Comparison of ENCODE assay signal across 30 cellular contexts in the genomic region with DNA sequence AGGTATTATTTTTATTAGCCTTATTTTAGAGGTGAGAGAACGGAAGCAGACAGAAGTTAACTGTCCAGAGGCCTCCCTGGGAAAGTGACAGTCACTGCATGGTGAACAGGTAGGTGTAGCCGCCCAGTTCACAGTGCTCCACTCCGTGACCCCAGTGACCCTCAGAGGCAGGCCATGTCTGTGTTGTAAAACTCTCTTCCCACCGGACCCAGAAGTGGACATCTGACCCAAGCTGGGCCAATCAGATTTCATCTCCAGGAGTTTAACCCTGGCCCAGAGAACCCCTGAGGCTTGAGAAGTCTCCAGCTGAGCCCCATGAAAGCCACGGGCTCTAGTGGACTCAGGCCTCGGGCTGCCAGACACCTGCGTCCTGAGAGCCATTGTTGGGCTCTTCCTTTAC.
"Had no signal": no experiment of that assay in that cellular context is flagged by ENCODE, and none has a peak within 500 bp of the region (broad histone marks: within the 10 kb centered on the region; RNA-seq: fewer than 3 reads in every experiment).

No MANE protein-coding gene starts in this region.

- H3K9me3 ChIP-seq: adrenal gland, body of pancreas, breast epithelium, colonic mucosa had no signal

- H3K4me3 Mint-ChIP-seq: activated B cell treated with CpG ODN at 0.5 μM for 24 hours; activated CD8-positive, alpha-beta T cell treated with anti-CD3 and anti-CD28 coated beads for 36 hours; activated naive CD4-positive, alpha-beta T cell treated with anti-CD3 and anti-CD28 coated beads for 36 hours; activated naive CD4-positive, alpha-beta T cell treated with anti-CD3 and anti-CD28 coated beads, Interleukin-2, amount 50 U/mL, for 24 hours; activated naive CD8-positive, alpha-beta T cell treated with anti-CD3 and anti-CD28 coated beads for 36 hours; activated naive CD8-positive, alpha-beta T cell treated with anti-CD3 and anti-CD28 coated beads, Interleukin-2, amount 50 U/mL, for 24 hours; activated T-cell treated with anti-CD3 and anti-CD28 coated beads, Interleukin-2, amount 50 U/mL, for 4 hours; activated T-helper 17 cell treated with anti-CD3 and anti-CD28 coated beads, Interleukin-2, amount 50 U/mL, for 72 hours; endodermal cell had no signal

- H3K27me3 ChIP-seq: adrenal gland, body of pancreas, breast epithelium, cardiac muscle cell, colonic mucosa had no signal

- H3K27ac ChIP-seq: adrenal gland, body of pancreas, breast epithelium, cardiac muscle cell, colonic mucosa had no signal

- ATAC-seq: activated CD4-positive, CD25-positive, alpha-beta regulatory T cell treated with anti-CD3 and anti-CD28 coated beads, Interleukin-2, amount 50 U/mL, for 24 hours; activated CD8-positive, alpha-beta T cell treated with anti-CD3 and anti-CD28 coated beads for 36 hours; activated naive CD8-positive, alpha-beta T cell treated with anti-CD3 and anti-CD28 coated beads, Interleukin-2, amount 50 U/mL, for 24 hours; activated T-cell treated with anti-CD3 and anti-CD28 coated beads, Interleukin-2, amount 50 U/mL, for 4 hours; activated T-helper 17 cell treated with anti-CD3 and anti-CD28 coated beads, Interleukin-2, amount 50 U/mL, for 72 hours; body of pancreas; esophagus mucosa had no signal

- H3K36me3 Mint-ChIP-seq: activated naive CD4-positive, alpha-beta T cell treated with anti-CD3 and anti-CD28 coated beads, Interleukin-2, amount 50 U/mL, for 24 hours; activated naive CD8-positive, alpha-beta T cell treated with anti-CD3 and anti-CD28 coated beads for 36 hours had no signal

- H3K27ac Mint-ChIP-seq: activated B cell treated with CpG ODN at 0.5 μM for 24 hours; activated CD8-positive, alpha-beta T cell treated with anti-CD3 and anti-CD28 coated beads for 36 hours; activated naive CD4-positive, alpha-beta T cell treated with anti-CD3 and anti-CD28 coated beads for 36 hours; activated naive CD4-positive, alpha-beta T cell treated with anti-CD3 and anti-CD28 coated beads, Interleukin-2, amount 50 U/mL, for 24 hours; activated naive CD8-positive, alpha-beta T cell treated with anti-CD3 and anti-CD28 coated beads for 36 hours; activated naive CD8-positive, alpha-beta T cell treated with anti-CD3 and anti-CD28 coated beads, Interleukin-2, amount 50 U/mL, for 24 hours; activated T-helper 17 cell treated with anti-CD3 and anti-CD28 coated beads, Interleukin-2, amount 50 U/mL, for 72 hours; endodermal cell had no signal

- H3K36me3 ChIP-seq: adrenal gland, breast epithelium, cardiac muscle cell, colonic mucosa had no signal

- H3K4me1 Mint-ChIP-seq: activated B cell treated with CpG ODN at 0.5 μM for 24 hours; activated naive CD4-positive, alpha-beta T cell treated with anti-CD3 and anti-CD28 coated beads, Interleukin-2, amount 50 U/mL, for 24 hours; activated naive CD8-positive, alpha-beta T cell treated with anti-CD3 and anti-CD28 coated beads for 36 hours; activated naive CD8-positive, alpha-beta T cell treated with anti-CD3 and anti-CD28 coated beads, Interleukin-2, amount 50 U/mL, for 24 hours; activated T-helper 17 cell treated with anti-CD3 and anti-CD28 coated beads, Interleukin-2, amount 50 U/mL, for 72 hours had no signal

- DNase-seq: activated B cell treated with CpG ODN at 0.5 μM for 24 hours; activated CD4-positive, alpha-beta T cell treated with anti-CD3 and anti-CD28 coated beads for 48 hours; activated CD4-positive, alpha-beta T cell treated with anti-CD3 and anti-CD28 coated beads, Interleukin-2, amount 50 U/mL, for 1 hour; activated CD4-positive, alpha-beta T cell treated with anti-CD3 and anti-CD28 coated beads, Interleukin-2, amount 50 U/mL, for 48 hours; activated CD8-positive, alpha-beta memory T cell treated with anti-CD3 and anti-CD28 coated beads for 24 hours; activated CD8-positive, alpha-beta T cell treated with anti-CD3 and anti-CD28 coated beads for 36 hours; activated effector memory CD4-positive, alpha-beta T cell treated with Interleukin-2 at 50 U/mL for 16 hours; activated naive CD4-positive, alpha-beta T cell treated with anti-CD3 and anti-CD28 coated beads for 36 hours; activated naive CD8-positive, alpha-beta T cell treated with anti-CD3 and anti-CD28 coated beads for 36 hours; activated naive CD8-positive, alpha-beta T cell treated with anti-CD3 and anti-CD28 coated beads, Interleukin-2, amount 50 U/mL, for 24 hours; activated T-cell treated with anti-CD3 and anti-CD28 coated beads, Interleukin-2, amount 50 U/mL, for 4 hours; adrenal gland; amygdala; aorta; body of pancreas; central memory CD4-positive, alpha-beta T cell; cerebellar nuclear complex; colonic mucosa; effector memory CD4-positive, alpha-beta T cell; endodermal cell; foreskin fibroblast; head of caudate nucleus; T-helper 2 cell had no signal

- H3K4me1 ChIP-seq: adrenal gland, body of pancreas, breast epithelium, colonic mucosa had no signal

- H3K4me3 ChIP-seq: adrenal gland, body of pancreas, breast epithelium, cardiac muscle cell, colonic mucosa had no signal

- FAIRE-seq: frontal cortex had no signal

- H3K9me3 Mint-ChIP-seq: activated B cell treated with CpG ODN at 0.5 μM for 24 hours; activated CD8-positive, alpha-beta T cell treated with anti-CD3 and anti-CD28 coated beads for 36 hours; activated naive CD4-positive, alpha-beta T cell treated with anti-CD3 and anti-CD28 coated beads for 36 hours; activated naive CD4-positive, alpha-beta T cell treated with anti-CD3 and anti-CD28 coated beads, Interleukin-2, amount 50 U/mL, for 24 hours; activated naive CD8-positive, alpha-beta T cell treated with anti-CD3 and anti-CD28 coated beads for 36 hours; activated naive CD8-positive, alpha-beta T cell treated with anti-CD3 and anti-CD28 coated beads, Interleukin-2, amount 50 U/mL, for 24 hours; activated T-cell treated with anti-CD3 and anti-CD28 coated beads, Interleukin-2, amount 50 U/mL, for 4 hours; activated T-helper 17 cell treated with anti-CD3 and anti-CD28 coated beads, Interleukin-2, amount 50 U/mL, for 72 hours had no signal
